Comparison of ENCODE assay signal across 8 cellular contexts in genomic region chr7:158587425-158588084, GRCh38. TPM values are rescaled to one million over a fixed set of nuclear protein-coding genes. Genes with fewer than 3 reads are reported as not detected.
DNase-seq lines count a peak whose midpoint lies in the region; ATAC-seq, FAIRE-seq and TF ChIP-seq lines count a peak whose summit lies in the region.

Gene PTPRN2 (minus strand): TSS chr7:158587823.

- intact Hi-C loops in pancreas (cut with DNase I): no loop called here
- intact Hi-C loops in tibial artery (cut with DNase I; ENCODE audit: low total_unique reads): no loop called here

- H3K4me1 ChIP-seq in RWPE2 (ENCODE audit: insufficient read depth, poor library complexity, severe bottlenecking): no peaks in the 10 kb centered on the region
- H3K4me1 ChIP-seq in pancreas: peaks cover 10 to 28% (median 24%) of the 10 kb centered on the region in 3 donors
- H3K4me1 ChIP-seq in tibial artery: peaks cover 7 to 32% (median 26%) of the 10 kb centered on the region in 4 donors

- H3K4me3 ChIP-seq in GM12865 (ENCODE audit: low read depth, low read length) (no peak within 1 kb of the TSS), RWPE2 (ENCODE audit: severe bottlenecking) (peak within 1 kb of the TSS; percentile 22), pancreas (peak within 1 kb of the TSS; percentile 6 to 64 (median 44)), tibial artery (peak within 1 kb of the TSS; percentile 44 to 55)

- 0 to 3% methylated on average over 16 to 93 of the region's 94 CpGs for WGBS in pancreas, 2 donors

- H3K36me3 ChIP-seq in RWPE2 (ENCODE audit: low read depth): no peaks in the 10 kb centered on the region
- no peaks in the 10 kb centered on the region for H3K36me3 ChIP-seq in pancreas
- H3K36me3 ChIP-seq in tibial artery: no peaks in the 10 kb centered on the region

- H3K9me3 ChIP-seq in RWPE2 (ENCODE audit: severe bottlenecking) (no peaks in the 10 kb centered on the region), pancreas (no peaks in the 10 kb centered on the region), tibial artery (peaks cover 0 to under 1% (median 0%) of the 10 kb centered on the region in 3 donors)

- peaks cover 41% of the 10 kb centered on the region for H3K27me3 ChIP-seq in RWPE2 (ENCODE audit: insufficient read depth, poor library complexity, severe bottlenecking)
- no peaks in the 10 kb centered on the region for H3K27me3 ChIP-seq in pancreas
- peaks cover 0 to 37% of the 10 kb centered on the region in 2 donors for H3K27me3 ChIP-seq in tibial artery

- DNase-seq in GM12865 (ENCODE audit: low read depth) (peak; percentile 50), RWPE2 (ENCODE audit: low spot score) (no peak), globus pallidus (ENCODE audit: low spot score) (peak; percentile 35), pancreas (peak; percentile 57 to 94 (median 85)), tibial artery (no peak)
- peak; percentile 4 to 54 (median 20) for DNase-seq in activated naive CD4-positive, alpha-beta T cell (lab: John Stamatoyannopoulos, UW)

- ATAC-seq in HG03103 (IDR thresholded peaks at IDR 0.05; ENCODE audit: low read depth, unreplicated experiment) (peak; percentile 79), RWPE2 (ENCODE audit: low read depth) (peak; percentile 76), pancreas (peak; percentile 83 to 89 (median 84)), HG03439 (IDR thresholded peaks at IDR 0.05; ENCODE audit: unreplicated experiment) (no peak)

- TF ChIP-seq CTCF in GM12865 (IDR thresholded peaks at IDR 0.05; ENCODE audit: insufficient read depth, low read depth, low read length, missing control alignments) (no peak), RWPE2 (IDR thresholded peaks at IDR 0.05; ENCODE audit: poor library complexity, severe bottlenecking) (no peak), pancreas (IDR thresholded peaks at IDR 0.05) (no peak), tibial artery (IDR thresholded peaks at IDR 0.05) (no peak)

- H3K27ac ChIP-seq in RWPE2 (ENCODE audit: poor library complexity, severe bottlenecking) (no peak within 1 kb of the TSS), pancreas (peak within 1 kb of the TSS; percentile 27 to 62 (median 44)), tibial artery (no peak within 1 kb of the TSS)

- no peak for FAIRE-seq in pancreas (lab: Jason Lieb, UNC)

RNA-seq across cellular contexts. Expression of gene PTPRN2, which starts in this region (rescaled TPM):
- total RNA-seq in pancreas: 10 to 100 TPM; 12.4 to 40.7 (median 31.8) TPM
- 10 to 100 TPM; 12.2 to 49.2 TPM for polyA plus RNA-seq in pancreas

Comparison
In these comparisons a context has a peak if more than half of its experiments do, and no peak if none do; other contexts are left out.
1. DNase-seq: peak in GM12865 (single experiment), activated naive CD4-positive, alpha-beta T cell (4 of 4), globus pallidus (single experiment) and pancreas (6 of 6); none in RWPE2 (single experiment) and tibial artery (0 of 2).
2. H3K27ac ChIP-seq: peak in pancreas (4 of 4); none in RWPE2 (single experiment) and tibial artery (0 of 2).